9 cellular contexts compared by ENCODE assay signal in the genomic region with DNA sequence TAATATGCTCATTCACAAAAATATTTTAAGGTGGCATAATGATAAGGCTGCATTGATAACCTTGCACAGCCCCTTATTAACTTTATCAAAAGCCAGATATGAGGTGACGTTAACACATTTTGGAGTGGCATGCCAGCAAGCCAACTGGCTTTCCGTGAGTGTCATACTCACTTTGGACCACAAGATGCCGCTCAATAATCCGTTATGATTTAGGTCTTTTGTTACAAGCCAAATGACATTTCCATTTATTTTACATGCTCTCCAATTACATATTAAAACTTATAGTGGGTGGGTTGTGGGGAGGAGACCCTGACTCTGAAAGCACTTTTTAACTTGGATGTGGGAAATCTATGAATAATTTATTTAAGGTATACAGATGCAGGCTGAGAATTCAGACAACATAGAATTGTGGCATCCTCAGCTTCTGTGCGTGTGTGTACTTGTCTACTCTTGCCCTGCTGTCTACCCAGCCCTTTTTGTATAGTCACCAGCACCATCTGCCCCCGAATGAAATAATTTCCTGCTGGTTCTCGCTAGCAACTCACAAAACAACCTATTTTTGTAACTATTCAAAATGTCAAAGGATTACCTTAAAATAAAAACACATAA.
DNase-seq lines count a peak whose midpoint lies in the region; ATAC-seq and TF ChIP-seq lines count a peak whose summit lies in the region.
"Had no signal": no experiment of that assay in that cellular context is flagged by ENCODE, and none has a peak within 500 bp of the region (broad histone marks: within the 10 kb centered on the region; RNA-seq: fewer than 3 reads in every experiment).

No MANE protein-coding gene starts in this region.

- H3K4me2 ChIP-seq in KMS-11 (no peak overlapping the region), PC-9 (no peak overlapping the region), parathyroid adenoma (ENCODE audit: low read length) (no peak overlapping the region)

- no TSS peak for BruUV-seq in PC-9 (replicated peaks; lab: Mats Ljungman, UMichigan)

- H4K20me1 ChIP-seq in KMS-11 (ENCODE audit: insufficient read depth): no peaks in the 10 kb centered on the region
- no peaks in the 10 kb centered on the region for H4K20me1 ChIP-seq in PC-9 (ENCODE audit: insufficient read depth)

- no peaks in the 10 kb centered on the region for H3F3A ChIP-seq in PC-9 (ENCODE audit: insufficient read depth, low read depth)

- no peaks in the 10 kb centered on the region for H3K9me3 ChIP-seq in PC-9 (ENCODE audit: insufficient read depth, low read depth)
- no peaks in the 10 kb centered on the region for H3K9me3 ChIP-seq in parathyroid adenoma (ENCODE audit: control insufficient read depth, low read length)

- no peaks in the 10 kb centered on the region for H3K4me1 ChIP-seq in KMS-11 (ENCODE audit: low read depth, poor library complexity, severe bottlenecking)
- H3K4me1 ChIP-seq in PC-9 (replicated peaks; ENCODE audit: insufficient read depth): no peaks in the 10 kb centered on the region
- no peaks in the 10 kb centered on the region for H3K4me1 ChIP-seq in parathyroid adenoma

- H3K36me3 ChIP-seq in KMS-11 (ENCODE audit: insufficient read depth) (no peaks in the 10 kb centered on the region), PC-9 (ENCODE audit: low read depth) (no peaks in the 10 kb centered on the region), parathyroid adenoma (ENCODE audit: control insufficient read depth, insufficient read depth, low read length) (no peaks in the 10 kb centered on the region)

- H3K27me3 ChIP-seq in KMS-11 (ENCODE audit: insufficient read depth, low read depth): no peaks in the 10 kb centered on the region
- peaks cover 29% of the 10 kb centered on the region for H3K27me3 ChIP-seq in PC-9 (ENCODE audit: insufficient read depth, low read depth)
- no peaks in the 10 kb centered on the region for H3K27me3 ChIP-seq in parathyroid adenoma (ENCODE audit: control insufficient read depth, insufficient read depth, low read length)

- TF ChIP-seq CTCF in KMS-11 (conservative IDR thresholded peaks at IDR 0.05; ENCODE audit: low read depth, low read length) (peak; percentile 87), PC-9 (conservative IDR thresholded peaks at IDR 0.05) (peak; percentile 78), parathyroid adenoma (IDR thresholded peaks at IDR 0.05) (peak; percentile 31)

- H3K9me2 ChIP-seq in PC-9 (ENCODE audit: insufficient read depth): no peaks in the 10 kb centered on the region

- H3K4me3 ChIP-seq in KMS-11 (IDR thresholded peaks at IDR 0.05; ENCODE audit: insufficient read depth, low read depth, low read length) (no peak overlapping the region), PC-9 (no peak overlapping the region), parathyroid adenoma (ENCODE audit: low read depth, low read length) (no peak overlapping the region)

- POLR2A ChIA-PET in PC-9 (lab: Charles Lee; ENCODE audit: unreplicated experiment): no interaction called here

- H3K27ac ChIP-seq in KMS-11 (no peak overlapping the region), PC-9 (no peak overlapping the region), parathyroid adenoma (no peak overlapping the region)

- H2AFZ ChIP-seq in KMS-11 (ENCODE audit: low read depth) (no peak overlapping the region), PC-9 (no peak overlapping the region), parathyroid adenoma (no peak overlapping the region)

- H3K9ac ChIP-seq in KMS-11 (no peak overlapping the region), parathyroid adenoma (no peak overlapping the region)

- intact Hi-C loops in PC-9 (cut with micrococcal nuclease; ENCODE audit: unreplicated experiment): loop anchor here (2.0 to 10.0 kb wide), 7 partner anchors 63 to 631 kb away; no protein-coding TSS in a partner anchor

- TF ChIP-seq POLR2A in erythroblast (IDR thresholded peaks at IDR 0.05; ENCODE audit: low read length): no peak

- ATAC-seq in GM18868 (IDR thresholded peaks at IDR 0.05; ENCODE audit: unreplicated experiment): peak; percentile 83
- ATAC-seq in GM19467 (IDR thresholded peaks at IDR 0.05; ENCODE audit: unreplicated experiment): no peak
- ATAC-seq: right cardiac atrium had no signal

- H3K79me2 ChIP-seq in KMS-11 (ENCODE audit: insufficient read depth, low read depth) (no peaks in the 10 kb centered on the region), PC-9 (ENCODE audit: low read depth) (no peaks in the 10 kb centered on the region), parathyroid adenoma (no peaks in the 10 kb centered on the region)

- DNase-seq in DMS 273 (lab: John Stamatoyannopoulos, UW; ENCODE audit: unreplicated experiment) (peak; percentile 86), PC-9 (peak in 1 of 2 experiments; percentile 29), erythroblast (lab: John Stamatoyannopoulos, UW) (peak; percentile 26 to 51), HK-2 (ENCODE audit: unreplicated experiment) (no peak)

- CTCF ChIA-PET in PC-9 (lab: Charles Lee): interaction anchor here (0.6 kb wide), 1 partner anchor 794 kb away, joined by 3 read pairs; no protein-coding TSS in a partner anchor

Comparison
In these comparisons a context has a peak if more than half of its experiments do, and no peak if none do; other contexts are left out.
1. CTCF ChIP-seq: peak in every context shown above with its lines; median percentile 87 in KMS-11; 78 in PC-9; 31 in parathyroid adenoma.